In genomic region chr3:58723197-58723596, GRCh38 we compare ENCODE assay signal across 2 cellular contexts.
TF ChIP-seq lines count a peak whose summit lies in the region.

No MANE protein-coding gene starts in this region.

TF ChIP-seq in Ishikawa, 13 proteins besides CTCF, POLR2A, EP300 and RAD21:
- no peak for TF ChIP-seq CREB1 (IDR thresholded peaks at IDR 0.05; ENCODE audit: low read depth)
- TF ChIP-seq CEBPB (IDR thresholded peaks at IDR 0.05): peak; percentile 80
- TF ChIP-seq YY1 (IDR thresholded peaks at IDR 0.05; ENCODE audit: low read depth): no peak
TF ChIP-seq in Ishikawa: peak in this region for 1.

TF ChIP-seq in H1, 55 proteins besides CTCF, POLR2A, EP300 and RAD21:
- no peak for TF ChIP-seq SIRT6 (IDR thresholded peaks at IDR 0.05; ENCODE audit: low read length)
- peak; percentile 94 for TF ChIP-seq CEBPB (IDR thresholded peaks at IDR 0.05; ENCODE audit: low read depth, low read length)
